In genomic region chr11:125517116-125517804, GRCh38 we compare ENCODE assay signal across 8 cellular contexts. TPM values are rescaled to one million over a fixed set of nuclear protein-coding genes. Genes with fewer than 3 reads are reported as not detected.
DNase-seq lines count a peak whose midpoint lies in the region; ATAC-seq and TF ChIP-seq lines count a peak whose summit lies in the region.

No MANE protein-coding gene starts in this region.

- H3K9me3 ChIP-seq in right lobe of liver, result no peaks in the 10 kb centered on the region

- TF ChIP-seq CTCF in right lobe of liver (IDR thresholded peaks at IDR 0.05), result no peak

- no peak overlapping the region for H3K27ac ChIP-seq in right lobe of liver

- DNase-seq in Caki2 (ENCODE audit: low read depth) (peak; percentile 10), NCI-H1105 (lab: John Stamatoyannopoulos, UW) (peak; percentile 46), cerebellar nuclear complex (lab: John Stamatoyannopoulos, UW) (peak; percentile 27 to 43), right lobe of liver (no peak)
- DNase-seq in activated CD8-positive, alpha-beta memory T cell treated with anti-CD3 and anti-CD28 coated beads for 24 hours, result no peak
- DNase-seq in activated T-cell treated with anti-CD3 and anti-CD28 coated beads, Interleukin-2, amount 50 U/mL, for 1 hour, result no peak

- no peaks in the 10 kb centered on the region for H3K4me1 ChIP-seq in right lobe of liver

- 60% methylated on average over 3 of the region's 4 CpGs for WGBS in right lobe of liver (ENCODE audit: insufficient coverage, low coverage, low lambda C conversion rate, missing lambda C conversion rate)

- H3K36me3 ChIP-seq in right lobe of liver, result no peaks in the 10 kb centered on the region

- H3K4me3 ChIP-seq in right lobe of liver, result no peak overlapping the region

- H3K27me3 ChIP-seq in right lobe of liver, result no peaks in the 10 kb centered on the region

- ATAC-seq in right lobe of liver (peak; percentile 28 to 60 (median 50)), GM18873 (IDR thresholded peaks at IDR 0.05; ENCODE audit: low FRiP score, unreplicated experiment) (no peak), GM18519 (IDR thresholded peaks at IDR 0.05; ENCODE audit: low FRiP score, unreplicated experiment) (no peak)

- in situ Hi-C loops in Caki2 (cut with HindIII; ENCODE audit: low pct_unique_long_range_greater_than_20kb, low sequenced_read_pairs), result no loop called here

- TF ChIP-seq POLR2A in right lobe of liver (IDR thresholded peaks at IDR 0.05), result no peak

- intact Hi-C loops in right lobe of liver (cut with DNase I), result no loop called here

RNA-seq across cellular contexts. Expression of gene FEZ1, which starts 21.2 kb away (rescaled TPM):
- 9.4 and 21.6 TPM in 2 replicates for total RNA-seq in Caki2 (2014; rRNA removed; shearing (Covaris generic); ENCODE audit: low replicate concordance)
- 1 to 10 TPM; 3.4 to 5.3 (median 4.4) TPM for total RNA-seq in right lobe of liver

RNA-seq across cellular contexts. Expression of gene EI24, which starts 52.0 kb away (rescaled TPM):
- total RNA-seq in Caki2 (2014; rRNA removed; shearing (Covaris generic); ENCODE audit: low replicate concordance), result 9.1 and 12.4 TPM in 2 replicates
- 100 to 1,000 TPM in 5 of 6 experiments, 10 to 100 TPM in 1; 74.4 to 232 (median 113) TPM for total RNA-seq in right lobe of liver

Comparison
In these comparisons a context has a peak if more than half of its experiments do, and no peak if none do; other contexts are left out.
1. DNase-seq: peak in Caki2 (single experiment), NCI-H1105 (single experiment) and cerebellar nuclear complex (2 of 2); none in right lobe of liver (0 of 3), activated CD8-positive, alpha-beta memory T cell treated with anti-CD3 and anti-CD28 coated beads for 24 hours (single experiment) and activated T-cell treated with anti-CD3 and anti-CD28 coated beads, Interleukin-2, amount 50 U/mL, for 1 hour (single experiment).
2. ATAC-seq: peak in right lobe of liver (4 of 4); none in GM18873 (single experiment) and GM18519 (single experiment).